In genomic region chr16:22299036-22299435, GRCh38 we compare ENCODE assay signal across 9 cellular contexts. TPM values are rescaled to one million over a fixed set of nuclear protein-coding genes. Genes with fewer than 3 reads are reported as not detected.
DNase-seq lines count a peak whose midpoint lies in the region; ATAC-seq and TF ChIP-seq lines count a peak whose summit lies in the region.
"Had no signal": no experiment of that assay in that cellular context is flagged by ENCODE, and none has a peak within 500 bp of the region (broad histone marks: within the 10 kb centered on the region; RNA-seq: fewer than 3 reads in every experiment).

No MANE protein-coding gene starts in this region.

- H3K36me3 ChIP-seq in DND-41 (ENCODE audit: insufficient read depth, low read length) = peaks cover 34% of the 10 kb centered on the region; the same call in 1 of the 2 replicates
- peaks cover 18% of the 10 kb centered on the region for H3K36me3 ChIP-seq in OCI-LY1 (ENCODE audit: insufficient read depth, low read length)
- H3K36me3 ChIP-seq in colonic mucosa = no peaks in the 10 kb centered on the region
- H3K36me3 ChIP-seq: pancreas had no signal

- DNase-seq in DND-41 (no peak), colonic mucosa (no peak), progenitor cell of endocrine pancreas (ENCODE audit: low spot score, unreplicated experiment) (no peak), anterior cingulate cortex (lab: John Stamatoyannopoulos, UW) (no peak), NK-92 (lab: John Stamatoyannopoulos, UW; ENCODE audit: unreplicated experiment) (no peak)

- no peaks in the 10 kb centered on the region for H3K9me2 ChIP-seq in OCI-LY1 (ENCODE audit: low read depth, low read length)

- H3K4me2 ChIP-seq in DND-41 (ENCODE audit: insufficient read depth, low read length) = peak overlapping the region; percentile 80
- H3K4me2 ChIP-seq in OCI-LY1 (ENCODE audit: low read length) = peak overlapping the region; percentile 68

- H3K79me2 ChIP-seq in DND-41 (ENCODE audit: insufficient read depth, low read length) (peaks cover 66% of the 10 kb centered on the region), OCI-LY1 (ENCODE audit: insufficient read depth, low read length) (peaks cover 31% of the 10 kb centered on the region)

- H3K4me3 ChIP-seq in DND-41 (ENCODE audit: low read depth in 1 of 2, low read length in 2 of 2) = peak overlapping the region in 1 of 2 experiments; percentile 80; a peak in 1 of 4 replicates
- peak overlapping the region; percentile 89 for H3K4me3 ChIP-seq in OCI-LY1 (ENCODE audit: low read depth, low read length, poor library complexity, severe bottlenecking)
- H3K4me3 ChIP-seq in colonic mucosa = no peak overlapping the region

- H3K27me3 Mint-ChIP-seq in progenitor cell of endocrine pancreas = no peaks in the 10 kb centered on the region

- H3K9ac ChIP-seq in DND-41 (ENCODE audit: low read depth, low read length) = peak overlapping the region; percentile 74
- H3K9ac ChIP-seq in OCI-LY1 (ENCODE audit: low read length) = no peak overlapping the region
- H3K9ac ChIP-seq in colonic mucosa (ENCODE audit: low read depth in 2 of 2, low read length in 2 of 2) = no peak overlapping the region

- H3K4me1 Mint-ChIP-seq in progenitor cell of endocrine pancreas (ENCODE audit: low read depth) = peaks cover 8% of the 10 kb centered on the region

- no peak overlapping the region for H2AFZ ChIP-seq in DND-41 (ENCODE audit: low read depth, low read length)
- no peak overlapping the region for H2AFZ ChIP-seq in OCI-LY1 (ENCODE audit: low read length)

- H3K4me1 ChIP-seq in DND-41 (ENCODE audit: insufficient read depth, low read length) = peaks cover 29% of the 10 kb centered on the region
- H3K4me1 ChIP-seq in OCI-LY1 (ENCODE audit: insufficient read depth, low read length, severe bottlenecking) = peaks cover 26% of the 10 kb centered on the region
- no peaks in the 10 kb centered on the region for H3K4me1 ChIP-seq in colonic mucosa

- peaks cover 54% of the 10 kb centered on the region for H4K20me1 ChIP-seq in DND-41 (ENCODE audit: insufficient read depth, low read length)
- H4K20me1 ChIP-seq in OCI-LY1 (ENCODE audit: insufficient read depth, low read length) = no peaks in the 10 kb centered on the region

- intact Hi-C loops in colonic mucosa (cut with DNase I) = loop anchor here (10.0 kb wide), 1 partner anchor 294 kb away; the partner anchor contains the start of genes MOSMO and PDZD9

- no peak for ATAC-seq in DND-41 (ENCODE audit: insufficient read depth, low read depth)
- no peak for ATAC-seq in GM18868 (IDR thresholded peaks at IDR 0.05; ENCODE audit: unreplicated experiment)
- ATAC-seq in GM19035 (IDR thresholded peaks at IDR 0.05; ENCODE audit: unreplicated experiment) = no peak

- peaks cover 9% of the 10 kb centered on the region for H3K36me3 Mint-ChIP-seq in progenitor cell of endocrine pancreas (ENCODE audit: insufficient read depth)

- no peaks in the 10 kb centered on the region for H3K27me3 ChIP-seq in DND-41 (ENCODE audit: insufficient read depth, low read length, poor library complexity)
- no peaks in the 10 kb centered on the region for H3K27me3 ChIP-seq in OCI-LY1 (ENCODE audit: insufficient read depth, low read length)
- H3K27me3 ChIP-seq in colonic mucosa = no peaks in the 10 kb centered on the region

- no peaks in the 10 kb centered on the region for H3K9me3 ChIP-seq in DND-41 (ENCODE audit: insufficient read depth, low read length, severe bottlenecking)
- H3K9me3 ChIP-seq in OCI-LY1 (ENCODE audit: low read length) = no peaks in the 10 kb centered on the region
- no peaks in the 10 kb centered on the region for H3K9me3 ChIP-seq in colonic mucosa
- H3K9me3 ChIP-seq: pancreas had no signal

- H3K9me3 Mint-ChIP-seq in progenitor cell of endocrine pancreas (ENCODE audit: low read depth) = no peaks in the 10 kb centered on the region

- TF ChIP-seq CTCF in DND-41 (IDR thresholded peaks at IDR 0.05; ENCODE audit: borderline replicate concordance, extremely low read depth, low read length, poor library complexity, severe bottlenecking) = no peak
- TF ChIP-seq CTCF in OCI-LY1 (IDR thresholded peaks at IDR 0.05; ENCODE audit: low read length) = no peak
- no peak for TF ChIP-seq CTCF in colonic mucosa (IDR thresholded peaks at IDR 0.05)
- TF ChIP-seq CTCF in progenitor cell of endocrine pancreas (IDR thresholded peaks at IDR 0.05; ENCODE audit: unreplicated experiment) = no peak

- no peak overlapping the region for H3K27ac ChIP-seq in DND-41 (ENCODE audit: low read length)
- H3K27ac ChIP-seq in OCI-LY1 (ENCODE audit: low read depth, low read length, poor library complexity, severe bottlenecking) = peak overlapping the region; percentile 74
- H3K27ac ChIP-seq in colonic mucosa = peak overlapping the region; percentile 92

- no peaks in the 10 kb centered on the region for H3F3A ChIP-seq in OCI-LY1 (ENCODE audit: insufficient read depth, low read length)

- H3K4me3 Mint-ChIP-seq in progenitor cell of endocrine pancreas (ENCODE audit: low read depth) = no peak overlapping the region

- peak overlapping the region; percentile 68 for H3K27ac Mint-ChIP-seq in progenitor cell of endocrine pancreas

RNA-seq across cellular contexts. Expression of gene POLR3E, which starts 1.8 kb away (rescaled TPM):
- total RNA-seq in colonic mucosa (10 to 100 TPM; 34.4 to 43.4 TPM), progenitor cell of endocrine pancreas (65.0 and 69.6 TPM in 2 replicates)
